Comparison of ENCODE assay signal across 13 cellular contexts in genomic region chr2:24659862-24660261, GRCh38.
"Had no signal": no experiment of that assay in that cellular context is flagged by ENCODE, and none has a peak within 500 bp of the region (broad histone marks: within the 10 kb centered on the region; RNA-seq: fewer than 3 reads in every experiment).

No MANE protein-coding gene starts in this region.

- H3K9me3 ChIP-seq: upper lobe of left lung had no signal

- DNase-seq: activated CD4-positive, alpha-beta memory T cell treated with anti-CD3 and anti-CD28 coated beads, Interleukin-2, amount 10 ng/mL, durations not matched to agents 7 days and 5 days; activated gamma-delta T cell treated with Interleukin-2 at 50 U/mL for 16 hours; activated naive CD8-positive, alpha-beta T cell treated with anti-CD3 and anti-CD28 coated beads, Interleukin-2, amount 10 ng/mL, durations not matched to agents 7 days and 5 days; activated T-cell treated with anti-CD3 and anti-CD28 coated beads, Interleukin-2, amount 50 U/mL, for 48 hours; aorta; dorsolateral prefrontal cortex; glutamatergic neuron; immature natural killer cell; naive thymus-derived CD8-positive, alpha-beta T cell; stimulated activated CD4-positive, alpha-beta T cell treated with anti-CD3 and anti-CD28 coated beads, Interleukin-15, amount 100 ng/mL, for 24 hours; stimulated activated CD4-positive, alpha-beta T cell treated with anti-CD3 and anti-CD28 coated beads, Interleukin-4, amount 100 ng/mL, for 24 hours; T1000; upper lobe of left lung had no signal

- H3K4me3 ChIP-seq: dorsolateral prefrontal cortex, upper lobe of left lung had no signal

- H3K27me3 ChIP-seq: dorsolateral prefrontal cortex, upper lobe of left lung had no signal

- H3K27ac ChIP-seq: dorsolateral prefrontal cortex, upper lobe of left lung had no signal
